Comparison of ENCODE assay signal across 9 cellular contexts in genomic region chr6:154749341-154749740, GRCh38.
"Had no signal": no experiment of that assay in that cellular context is flagged by ENCODE, and none has a peak within 500 bp of the region (broad histone marks: within the 10 kb centered on the region; RNA-seq: fewer than 3 reads in every experiment).

No MANE protein-coding gene starts in this region.

- H3K4me1 ChIP-seq: colonic mucosa had no signal

- ATAC-seq: foreskin keratinocyte, pancreas had no signal

- H3K27ac ChIP-seq: colonic mucosa, foreskin keratinocyte, pancreas, skin epidermis, thyroid gland had no signal

- H3K27me3 ChIP-seq: colonic mucosa, foreskin keratinocyte, pancreas, thyroid gland had no signal

- DNase-seq: activated CD4-positive, alpha-beta T cell treated with anti-CD3 and anti-CD28 coated beads for 1 hour; activated CD4-positive, alpha-beta T cell treated with anti-CD3 and anti-CD28 coated beads, Interleukin-2, amount 50 U/mL, for 48 hours; activated T-cell treated with anti-CD3 and anti-CD28 coated beads, Interleukin-2, amount 50 U/mL, for 48 hours; colonic mucosa; foreskin keratinocyte; pancreas; T-helper 9 cell; thyroid gland had no signal

- H3K36me3 ChIP-seq: colonic mucosa, pancreas had no signal

- H3K9me3 ChIP-seq: colonic mucosa, pancreas, thyroid gland had no signal

- H3K4me3 ChIP-seq: colonic mucosa, pancreas, skin epidermis, thyroid gland had no signal
